9 cellular contexts compared by ENCODE assay signal in genomic region chr3:184360070-184360833, GRCh38. TPM values are rescaled to one million over a fixed set of nuclear protein-coding genes. Genes with fewer than 3 reads are reported as not detected.
DNase-seq lines count a peak whose midpoint lies in the region; ATAC-seq, FAIRE-seq and TF ChIP-seq lines count a peak whose summit lies in the region.
"Had no signal": no experiment of that assay in that cellular context is flagged by ENCODE, and none has a peak within 500 bp of the region (broad histone marks: within the 10 kb centered on the region; RNA-seq: fewer than 3 reads in every experiment).

No MANE protein-coding gene starts in this region.

- POLR2A ChIA-PET in GM12878 (lab: Charles Lee) = interaction anchor here (0.6 kb wide), 1 partner anchor 181 kb away, joined by 4 read pairs; no protein-coding TSS in a partner anchor

- TF ChIP-seq EP300 in GM12878 (IDR thresholded peaks at IDR 0.05; ENCODE audit: borderline replicate concordance in 1 of 2, control insufficient read depth in 1 of 2, low read depth in 2 of 2, low read length in 2 of 2) = no peak

- peak overlapping the region; percentile 93; the same call in 1 of the 2 replicates for H3K4me2 ChIP-seq in GM12878 (ENCODE audit: control insufficient read depth, insufficient read depth)

- H3K27ac ChIP-seq in heart left ventricle (peak overlapping the region in 1 of 12 donors; percentile 100), right cardiac atrium (ENCODE audit: low read length) (no peak overlapping the region), GM12878 (ENCODE audit: control insufficient read depth, insufficient read depth) (no peak overlapping the region)

- TF ChIP-seq CTCF in heart left ventricle (IDR thresholded peaks at IDR 0.05) (no peak), GM12878 (IDR thresholded peaks at IDR 0.05 in 2 of 3, conservative IDR thresholded peaks at IDR 0.05 in 1 of 3; ENCODE audit: control insufficient read depth in 2 of 3, extremely low read depth in 1 of 3, insufficient read depth in 1 of 3, low read depth in 3 of 3, low read length in 3 of 3) (no peak), type B pancreatic cell (conservative IDR thresholded peaks at IDR 0.05) (no peak)

- H3K27me3 ChIP-seq in heart left ventricle (no peaks in the 10 kb centered on the region), right cardiac atrium (ENCODE audit: control insufficient read depth, insufficient read depth) (no peaks in the 10 kb centered on the region), GM12878 (replicated peaks in 1 of 2; ENCODE audit: control insufficient read depth in 2 of 2, insufficient read depth in 2 of 2, low read length in 1 of 2) (no peaks in the 10 kb centered on the region; a peak in 1 of 4 replicates)

- H3K9me3 ChIP-seq in heart left ventricle (no peaks in the 10 kb centered on the region), right cardiac atrium (ENCODE audit: control insufficient read depth, low read length) (no peaks in the 10 kb centered on the region), GM12878 (replicated peaks; ENCODE audit: control insufficient read depth, insufficient read depth, low read length) (no peaks in the 10 kb centered on the region)

- H3K79me2 ChIP-seq in GM12878 (ENCODE audit: control insufficient read depth, insufficient read depth, low read length) = peaks cover 18% of the 10 kb centered on the region

- in situ Hi-C loops in GM12878 (cut with MboI) = no loop called here

- H3K27ac Mint-ChIP-seq in memory B cell = no peak overlapping the region
- peak overlapping the region; percentile 80 for H3K27ac Mint-ChIP-seq in type B pancreatic cell

- WGBS in heart left ventricle, 4 donors = 69 to 84% (median 81%) methylated on average over 12 of the region's 12 CpGs
- WGBS in right cardiac atrium = 72% methylated on average over 12 of the region's 12 CpGs
- 54% methylated on average over 12 of the region's 12 CpGs for WGBS in GM12878 (ENCODE audit: insufficient coverage, insufficient replicate concordance, low lambda C conversion rate, missing lambda C conversion rate)

- BruUV-seq in GM12878 (replicated peaks; lab: Mats Ljungman, UMichigan) = no TSS peak

- FAIRE-seq in GM12878 (lab: Jason Lieb, UNC) = no peak

- DNase-seq in heart left ventricle (no peak), right cardiac atrium (no peak), GM12878 (ENCODE audit: low read depth, low spot score) (no peak), memory B cell (ENCODE audit: low spot score in 2 of 2) (no peak), type B pancreatic cell (ENCODE audit: extremely low spot score, unreplicated experiment) (no peak), erythroblast (lab: John Stamatoyannopoulos, UW) (no peak), GOT3 (lab: John Stamatoyannopoulos, UW) (no peak)

- no peaks in the 10 kb centered on the region for H3K9me3 Mint-ChIP-seq in memory B cell
- H3K9me3 Mint-ChIP-seq in type B pancreatic cell = no peaks in the 10 kb centered on the region

- H3K4me1 ChIP-seq in heart left ventricle = peaks cover 0 to 31% (median 22%) of the 10 kb centered on the region in 12 donors
- H3K4me1 ChIP-seq in right cardiac atrium (ENCODE audit: control insufficient read depth, insufficient read depth, low read length) = peaks cover 10% of the 10 kb centered on the region
- peaks cover 10% of the 10 kb centered on the region for H3K4me1 ChIP-seq in GM12878 (ENCODE audit: control insufficient read depth, insufficient read depth, low read length)

- no peak for TF ChIP-seq RAD21 in GM12878 (IDR thresholded peaks at IDR 0.05; ENCODE audit: insufficient read depth, low read depth, low read length)

- H3K27me3 Mint-ChIP-seq in memory B cell = no peaks in the 10 kb centered on the region
- H3K27me3 Mint-ChIP-seq in type B pancreatic cell = no peaks in the 10 kb centered on the region

- CTCF ChIA-PET in GM12878 (lab: Yijun Ruan, JAX) = interaction anchor here (1.3 to 2.9 kb wide), 3 partner anchors 11 to 154 kb away, joined by 4 to 10 read pairs (median 5); no protein-coding TSS in a partner anchor

- H3K36me3 ChIP-seq in heart left ventricle (peaks cover 0 to 17% (median 9%) of the 10 kb centered on the region in 9 donors), GM12878 (ENCODE audit: control insufficient read depth in 2 of 2, insufficient read depth in 2 of 2, low read length in 1 of 2) (no peaks in the 10 kb centered on the region)

- H4K20me1 ChIP-seq in GM12878 (ENCODE audit: control insufficient read depth, insufficient read depth) = no peaks in the 10 kb centered on the region

- ATAC-seq in heart left ventricle = no peak
- no peak for ATAC-seq in right cardiac atrium
- no peak for ATAC-seq in GM12878
- no peak for ATAC-seq in memory B cell (ENCODE audit: low read depth)
- ATAC-seq in HG03571 (IDR thresholded peaks at IDR 0.05; ENCODE audit: unreplicated experiment) = no peak

- intact Hi-C loops in heart left ventricle (cut with DNase I) (loop anchor here in 3 of 10 donors (5.0 to 10.0 kb wide), 4 partner anchors 45 to 417 kb away; partner anchors contain the start of gene EIF4G1 (in 1 of the 3)), right cardiac atrium (cut with DNase I) (no loop called here), GM12878 (cut with micrococcal nuclease; ENCODE audit: unreplicated experiment) (loop anchor here (5.0 kb wide), 1 partner anchor 43 kb away; no protein-coding TSS in a partner anchor)

- H3K4me1 Mint-ChIP-seq in memory B cell = peaks cover 27% of the 10 kb centered on the region
- H3K4me1 Mint-ChIP-seq in type B pancreatic cell (ENCODE audit: unreplicated experiment) = peaks cover 16% of the 10 kb centered on the region

- no peak overlapping the region for H3K9ac ChIP-seq in GM12878 (ENCODE audit: control insufficient read depth, insufficient read depth, low read length)

- H3K36me3 Mint-ChIP-seq in memory B cell = peaks cover 3% of the 10 kb centered on the region
- H3K36me3 Mint-ChIP-seq in type B pancreatic cell = peaks cover 16% of the 10 kb centered on the region

- RAD21 ChIA-PET in GM12878 (lab: Charles Lee; ENCODE audit: unreplicated experiment) = no interaction called here

- H3K4me3 Mint-ChIP-seq in memory B cell (peak overlapping the region; percentile 89), type B pancreatic cell (peak overlapping the region; percentile 94)

- SMC1A ChIA-PET in GM12878 (lab: Charles Lee; ENCODE audit: uncharacterized antibody, unreplicated experiment) = no interaction called here

- no peak overlapping the region for H2AFZ ChIP-seq in GM12878 (ENCODE audit: control insufficient read depth, low read depth, low read length)

- H3K4me3 ChIP-seq in heart left ventricle = peak overlapping the region in 7 of 12 donors; percentile 83 to 100 (median 97)
- H3K4me3 ChIP-seq in right cardiac atrium (ENCODE audit: low read length) = no peak overlapping the region
- no peak overlapping the region for H3K4me3 ChIP-seq in GM12878

- no peak for TF ChIP-seq POLR2A in heart left ventricle (IDR thresholded peaks at IDR 0.05)
- no peak for TF ChIP-seq POLR2A in GM12878 (IDR thresholded peaks at IDR 0.05; ENCODE audit: low read depth, low read length)
- TF ChIP-seq POLR2A in erythroblast (IDR thresholded peaks at IDR 0.05; ENCODE audit: low read length) = no peak

RNA-seq across cellular contexts. Expression of gene CLCN2, which starts 1.2 kb away (rescaled TPM):
- total RNA-seq in heart left ventricle (1 to 10 TPM; 1.3 to 3.6 (median 2.0) TPM), right cardiac atrium (1 to 10 TPM; 2.0 to 4.9 (median 3.6) TPM), GM12878 (2014; rRNA removed) (1.4 and 1.5 TPM in 2 replicates), GM12878 (2014; rRNA removed; fragmentation: Illumina TruSeq; extraction: Trizol) (0.85 and 1.0 TPM in 2 replicates), GM12878 (2021) (1.7 and 2.6 TPM in 2 replicates), type B pancreatic cell (ENCODE audit: low replicate concordance) (10.8 and 24.9 TPM in 2 replicates)
- polyA plus RNA-seq in heart left ventricle (1 to 10 TPM; 1.2 to 2.7 TPM), right cardiac atrium (2.7 TPM), GM12878 (2011; rRNA removed) (0.22 and 0.80 TPM in 2 replicates), GM12878 (2014; fragmentation: Illumina TruSeq; extraction: Trizol) (0.89 and 1.1 TPM in 2 replicates), GM12878 (2014; fragmentation: Nextera tagmentation; extraction: Ambion mirVana) (under 1 TPM in 1 of 2 experiments, not detected in 1; 0.13 TPM), GM12878 (2014; rRNA removed) (2.4 and 2.5 TPM in 2 replicates), GM12878 (2016; fragmentation: Nextera tagmentation; extraction: Ambion mirVana) (under 1 TPM; 0.73 to 0.79 TPM)
- total RNA-seq in GM12878 (2013; cell fraction: nucleolus; rRNA removed) = 3.0 and 3.7 TPM in 2 replicates
- polyA plus RNA-seq in GM12878 (2011; ENCODE audit: low read depth) = 0.60 TPM
- 0.39 and 0.79 TPM in 2 replicates for polyA plus RNA-seq in GM12878 (2011; cell fraction: cytosol; rRNA removed)
- 6.9 and 9.4 TPM in 2 replicates for polyA plus RNA-seq in GM12878 (2011; cell fraction: nucleus; rRNA removed)
- polyA plus RNA-seq in GM12878 (2012) = 0.77 and 0.91 TPM in 2 replicates
- polyA minus RNA-seq in GM12878 (2011; rRNA and poly(A)+ RNA removed) = 1.0 and 1.9 TPM in 2 replicates
- polyA minus RNA-seq in GM12878 (2011; cell fraction: cytosol; rRNA and poly(A)+ RNA removed) = 0.62 TPM in 1 of 2 replicates, not detected in the other
- 4.8 and 9.9 TPM in 2 replicates for polyA minus RNA-seq in GM12878 (2011; cell fraction: nucleus; rRNA and poly(A)+ RNA removed)

RNA-seq across cellular contexts. Expression of gene POLR2H, which starts 1.3 kb away (rescaled TPM):
- 10 to 100 TPM; 15.2 to 40.3 (median 22.1) TPM for total RNA-seq in heart left ventricle
- 10 to 100 TPM; 37.9 to 51.4 TPM for polyA plus RNA-seq in heart left ventricle
- total RNA-seq in right cardiac atrium = 10 to 100 TPM; 24.4 to 32.9 (median 30.1) TPM
- polyA plus RNA-seq in right cardiac atrium = 37.6 TPM
- 75.3 and 82.0 TPM in 2 replicates for total RNA-seq in GM12878 (2013; cell fraction: nucleolus; rRNA removed)
- 101 and 110 TPM in 2 replicates for total RNA-seq in GM12878 (2014; rRNA removed)
- 105 and 110 TPM in 2 replicates for total RNA-seq in GM12878 (2014; rRNA removed; fragmentation: Illumina TruSeq; extraction: Trizol)
- 74.2 and 81.1 TPM in 2 replicates for total RNA-seq in GM12878 (2021)
- 51.1 TPM for polyA plus RNA-seq in GM12878 (2011; ENCODE audit: low read depth)
- 295 and 342 TPM in 2 replicates for polyA plus RNA-seq in GM12878 (2011; rRNA removed)
- polyA plus RNA-seq in GM12878 (2011; cell fraction: cytosol; rRNA removed) = 190 and 323 TPM in 2 replicates
- 183 and 205 TPM in 2 replicates for polyA plus RNA-seq in GM12878 (2011; cell fraction: nucleus; rRNA removed)
- 77.9 and 103 TPM in 2 replicates for polyA plus RNA-seq in GM12878 (2012)
- polyA plus RNA-seq in GM12878 (2014; fragmentation: Illumina TruSeq; extraction: Trizol) = 112 and 141 TPM in 2 replicates
- polyA plus RNA-seq in GM12878 (2014; fragmentation: Nextera tagmentation; extraction: Ambion mirVana) = 100 to 1,000 TPM; 356 to 357 TPM
- polyA plus RNA-seq in GM12878 (2014; rRNA removed) = 134 and 136 TPM in 2 replicates
- 100 to 1,000 TPM; 146 TPM for polyA plus RNA-seq in GM12878 (2016; fragmentation: Nextera tagmentation; extraction: Ambion mirVana)
- 92.3 and 104 TPM in 2 replicates for polyA minus RNA-seq in GM12878 (2011; rRNA and poly(A)+ RNA removed)
- 37.6 and 38.4 TPM in 2 replicates for polyA minus RNA-seq in GM12878 (2011; cell fraction: cytosol; rRNA and poly(A)+ RNA removed)
- 34.7 and 52.0 TPM in 2 replicates for polyA minus RNA-seq in GM12878 (2011; cell fraction: nucleus; rRNA and poly(A)+ RNA removed)
- 87.8 and 90.5 TPM in 2 replicates for total RNA-seq in type B pancreatic cell (ENCODE audit: low replicate concordance)

RNA-seq across cellular contexts. Expression of gene THPO, which starts 17.8 kb away (rescaled TPM):
- total RNA-seq in heart left ventricle (under 1 TPM in 4 of 9 donors, not detected in 5; 0.12 to 0.68 (median 0.29) TPM), right cardiac atrium (under 1 TPM; 0.23 to 0.47 (median 0.29) TPM), GM12878 (2014; rRNA removed) (not detected in 2 replicates), GM12878 (2014; rRNA removed; fragmentation: Illumina TruSeq; extraction: Trizol) (not detected in 2 replicates), GM12878 (2021) (not detected in 2 replicates), type B pancreatic cell (ENCODE audit: low replicate concordance) (0.41 and 0.52 TPM in 2 replicates)
- polyA plus RNA-seq in heart left ventricle (under 1 TPM; 0.19 to 0.36 TPM), right cardiac atrium (0.34 TPM), GM12878 (2011; rRNA removed) (not detected in 2 replicates), GM12878 (2014; fragmentation: Illumina TruSeq; extraction: Trizol) (not detected in 2 replicates), GM12878 (2014; fragmentation: Nextera tagmentation; extraction: Ambion mirVana) (not detected), GM12878 (2014; rRNA removed) (not detected in 2 replicates), GM12878 (2016; fragmentation: Nextera tagmentation; extraction: Ambion mirVana) (not detected)
- total RNA-seq in GM12878 (2013; cell fraction: nucleolus; rRNA removed) = not detected in 2 replicates
- polyA plus RNA-seq in GM12878 (2011; ENCODE audit: low read depth) = not detected
- not detected in 2 replicates for polyA plus RNA-seq in GM12878 (2011; cell fraction: cytosol; rRNA removed)
- polyA plus RNA-seq in GM12878 (2011; cell fraction: nucleus; rRNA removed) = not detected in 2 replicates
- not detected in 2 replicates for polyA plus RNA-seq in GM12878 (2012)
- polyA minus RNA-seq in GM12878 (2011; rRNA and poly(A)+ RNA removed) = not detected in 2 replicates
- polyA minus RNA-seq in GM12878 (2011; cell fraction: cytosol; rRNA and poly(A)+ RNA removed) = not detected in 2 replicates
- polyA minus RNA-seq in GM12878 (2011; cell fraction: nucleus; rRNA and poly(A)+ RNA removed) = not detected in 2 replicates
- total RNA-seq: lung microvascular endothelial cell had no signal

RNA-seq across cellular contexts. Expression of gene CHRD, which starts 19.6 kb away (rescaled TPM):
- 1 to 10 TPM; 2.0 to 7.4 (median 4.8) TPM for total RNA-seq in heart left ventricle
- 1 to 10 TPM; 3.9 to 6.3 TPM for polyA plus RNA-seq in heart left ventricle
- 10 to 100 TPM in 3 of 4 donors, 1 to 10 TPM in 1; 8.6 to 11.3 (median 10.4) TPM for total RNA-seq in right cardiac atrium
- polyA plus RNA-seq in right cardiac atrium = 12.1 TPM
- 0.25 TPM in 1 of 2 replicates, not detected in the other for total RNA-seq in GM12878 (2013; cell fraction: nucleolus; rRNA removed)
- not detected in 2 replicates for total RNA-seq in GM12878 (2014; rRNA removed)
- not detected in 2 replicates for total RNA-seq in GM12878 (2014; rRNA removed; fragmentation: Illumina TruSeq; extraction: Trizol)
- 0.32 TPM in 1 of 2 replicates, not detected in the other for total RNA-seq in GM12878 (2021)
- polyA plus RNA-seq in GM12878 (2011; ENCODE audit: low read depth) = not detected
- not detected in 2 replicates for polyA plus RNA-seq in GM12878 (2011; rRNA removed)
- polyA plus RNA-seq in GM12878 (2011; cell fraction: cytosol; rRNA removed) = 0.04 TPM in 1 of 2 replicates, not detected in the other
- 0.07 and 0.16 TPM in 2 replicates for polyA plus RNA-seq in GM12878 (2011; cell fraction: nucleus; rRNA removed)
- polyA plus RNA-seq in GM12878 (2012) = not detected in 2 replicates
- not detected in 2 replicates for polyA plus RNA-seq in GM12878 (2014; fragmentation: Illumina TruSeq; extraction: Trizol)
- not detected for polyA plus RNA-seq in GM12878 (2014; fragmentation: Nextera tagmentation; extraction: Ambion mirVana)
- polyA plus RNA-seq in GM12878 (2014; rRNA removed) = not detected in 2 replicates
- not detected for polyA plus RNA-seq in GM12878 (2016; fragmentation: Nextera tagmentation; extraction: Ambion mirVana)
- not detected in 2 replicates for polyA minus RNA-seq in GM12878 (2011; rRNA and poly(A)+ RNA removed)
- not detected in 2 replicates for polyA minus RNA-seq in GM12878 (2011; cell fraction: cytosol; rRNA and poly(A)+ RNA removed)
- polyA minus RNA-seq in GM12878 (2011; cell fraction: nucleus; rRNA and poly(A)+ RNA removed) = not detected in 2 replicates
- total RNA-seq in type B pancreatic cell (ENCODE audit: low replicate concordance) = 6.4 and 35.5 TPM in 2 replicates

RNA-seq across cellular contexts. Expression of gene FAM131A, which starts 22.9 kb away (rescaled TPM):
- total RNA-seq in heart left ventricle (10 to 100 TPM; 21.9 to 53.2 (median 30.9) TPM), right cardiac atrium (10 to 100 TPM; 26.5 to 41.1 (median 33.6) TPM), GM12878 (2014; rRNA removed) (4.0 and 4.5 TPM in 2 replicates), GM12878 (2014; rRNA removed; fragmentation: Illumina TruSeq; extraction: Trizol) (1.4 and 1.9 TPM in 2 replicates), GM12878 (2021) (3.0 and 5.0 TPM in 2 replicates), type B pancreatic cell (ENCODE audit: low replicate concordance) (13.2 and 18.3 TPM in 2 replicates)
- polyA plus RNA-seq in heart left ventricle (10 to 100 TPM; 24.1 to 36.9 TPM), right cardiac atrium (34.3 TPM), GM12878 (2011; rRNA removed) (0.17 and 0.42 TPM in 2 replicates), GM12878 (2014; fragmentation: Illumina TruSeq; extraction: Trizol) (0.74 and 1.4 TPM in 2 replicates), GM12878 (2014; fragmentation: Nextera tagmentation; extraction: Ambion mirVana) (under 1 TPM; 0.31 to 0.47 TPM), GM12878 (2014; rRNA removed) (4.5 and 5.1 TPM in 2 replicates), GM12878 (2016; fragmentation: Nextera tagmentation; extraction: Ambion mirVana) (1 to 10 TPM; 1.0 to 1.7 TPM)
- 11.0 and 11.8 TPM in 2 replicates for total RNA-seq in GM12878 (2013; cell fraction: nucleolus; rRNA removed)
- polyA plus RNA-seq in GM12878 (2011; ENCODE audit: low read depth) = 1.5 TPM
- polyA plus RNA-seq in GM12878 (2011; cell fraction: cytosol; rRNA removed) = 0.45 and 0.77 TPM in 2 replicates
- polyA plus RNA-seq in GM12878 (2011; cell fraction: nucleus; rRNA removed) = 1.0 and 1.5 TPM in 2 replicates
- polyA plus RNA-seq in GM12878 (2012) = 2.1 and 3.3 TPM in 2 replicates
- polyA minus RNA-seq in GM12878 (2011; rRNA and poly(A)+ RNA removed) = 0.15 and 0.72 TPM in 2 replicates
- not detected in 2 replicates for polyA minus RNA-seq in GM12878 (2011; cell fraction: cytosol; rRNA and poly(A)+ RNA removed)
- polyA minus RNA-seq in GM12878 (2011; cell fraction: nucleus; rRNA and poly(A)+ RNA removed) = 0.36 and 3.0 TPM in 2 replicates

Comparison
In these comparisons a context has a peak if more than half of its experiments do, and no peak if none do; other contexts are left out.
1. H3K4me3 ChIP-seq: peak in heart left ventricle (7 of 12); none in right cardiac atrium (single experiment) and GM12878 (single experiment).